ENCODE assay signal across 1 cellular context in genomic region chr7:100374601-100375000, GRCh38.
TF ChIP-seq lines count a peak whose summit lies in the region.

No MANE protein-coding gene starts in this region.

TF ChIP-seq in GM12878, 131 proteins besides CTCF, POLR2A, EP300 and RAD21:
- 0 out of 2 replicates have a peak, but pooled peaks have one; percentile 12 for TF ChIP-seq NR2F1 (conservative IDR thresholded peaks at IDR 0.05)
- TF ChIP-seq JUNB (IDR thresholded peaks at IDR 0.05) = no peak
- no peak for TF ChIP-seq SP1 (IDR thresholded peaks at IDR 0.05; ENCODE audit: low read depth, low read length)
- no peak for TF ChIP-seq SMC3 (IDR thresholded peaks at IDR 0.05; ENCODE audit: borderline replicate concordance, low read length)
- no peak for TF ChIP-seq PML (IDR thresholded peaks at IDR 0.05; ENCODE audit: low read length)
- no peak for TF ChIP-seq ZBTB11 (CRISPR knock-in tag; IDR thresholded peaks at IDR 0.05)
- TF ChIP-seq MLLT1 (IDR thresholded peaks at IDR 0.05) = 0 out of 2 replicates have a peak, but pooled peaks have one; percentile 9
- TF ChIP-seq NBN (IDR thresholded peaks at IDR 0.05) = 0 out of 2 replicates have a peak, but pooled peaks have one; percentile 2
- no peak for TF ChIP-seq RELA (IDR thresholded peaks at IDR 0.05; ENCODE audit: borderline replicate concordance, partially characterized antibody)
- no peak for TF ChIP-seq PAX5 (IDR thresholded peaks at IDR 0.05; ENCODE audit: borderline replicate concordance, low read depth, low read length)
- peak; percentile 38; the same call in 1 of the 2 replicates for TF ChIP-seq ZNF687 (IDR thresholded peaks at IDR 0.05)
- TF ChIP-seq ZNF274 (IDR thresholded peaks at IDR 0.05; ENCODE audit: insufficient read depth, insufficient read length) = no peak
- TF ChIP-seq BHLHE40 (IDR thresholded peaks at IDR 0.05; ENCODE audit: borderline replicate concordance in 1 of 2, low read depth in 2 of 2, low read length in 1 of 2) = peak in 1 of 2 experiments; percentile 15; a peak in 1 of 4 replicates
